ENCODE assay signal across 34 cellular contexts in genomic region chr6:150435360-150435759, GRCh38.
"Had no signal": no experiment of that assay in that cellular context is flagged by ENCODE, and none has a peak within 500 bp of the region (broad histone marks: within the 10 kb centered on the region; RNA-seq: fewer than 3 reads in every experiment).

No MANE protein-coding gene starts in this region.

- H3K27ac ChIP-seq: adrenal gland, ascending aorta, body of pancreas, brain microvascular endothelial cell, breast epithelium, cardiac muscle cell had no signal

- H3K9me3 ChIP-seq: adrenal gland, ascending aorta, body of pancreas had no signal

- FAIRE-seq: astrocyte, bronchial epithelial cell had no signal

- H3K27me3 ChIP-seq: adrenal gland, ascending aorta, body of pancreas, brain microvascular endothelial cell, breast epithelium, cardiac muscle cell had no signal

- H3K36me3 ChIP-seq: adrenal gland, ascending aorta, brain microvascular endothelial cell, breast epithelium, cardiac muscle cell had no signal

- H3K4me1 ChIP-seq: adrenal gland, ascending aorta, body of pancreas, breast epithelium had no signal

- ATAC-seq: activated naive CD4-positive, alpha-beta T cell treated with anti-CD3 and anti-CD28 coated beads, Interleukin-2, amount 50 U/mL, for 72 hours; activated naive CD8-positive, alpha-beta T cell treated with anti-CD3 and anti-CD28 coated beads, Interleukin-2, amount 50 U/mL, for 24 hours; activated T-cell treated with anti-CD3 and anti-CD28 coated beads, Interleukin-2, amount 50 U/mL, for 4 hours; activated T-cell treated with anti-CD3 and anti-CD28 coated beads, Interleukin-2, amount 50 U/mL, for 72 hours; activated T-helper 17 cell treated with anti-CD3 and anti-CD28 coated beads, Interleukin-2, amount 50 U/mL, for 72 hours; body of pancreas had no signal

- H3K4me3 ChIP-seq: adrenal gland, ascending aorta, body of pancreas, breast epithelium, cardiac muscle cell had no signal

- DNase-seq: activated effector memory CD4-positive, alpha-beta T cell treated with anti-CD3 and anti-CD28 coated beads, Interleukin-2, amount 50 U/mL, for 16 hours; activated effector memory CD4-positive, alpha-beta T cell treated with Interleukin-2 at 50 U/mL for 16 hours; activated gamma-delta T cell; activated gamma-delta T cell treated with Interleukin-2 at 50 U/mL for 16 hours; activated naive CD4-positive, alpha-beta T cell; activated naive CD4-positive, alpha-beta T cell treated with anti-CD3 and anti-CD28 coated beads for 36 hours; activated naive CD4-positive, alpha-beta T cell treated with anti-CD3 and anti-CD28 coated beads, Interleukin-2, amount 10 ng/mL, durations not matched to agents 7 days and 5 days; activated naive CD4-positive, alpha-beta T cell treated with anti-CD3 and anti-CD28 coated beads, Interleukin-2, amount 50 U/mL, for 16 hours; activated naive CD4-positive, alpha-beta T cell treated with Interleukin-2 at 50 U/mL for 16 hours; activated naive CD8-positive, alpha-beta T cell treated with anti-CD3 and anti-CD28 coated beads for 36 hours; activated naive CD8-positive, alpha-beta T cell treated with anti-CD3 and anti-CD28 coated beads, Interleukin-2, amount 10 ng/mL, durations not matched to agents 7 days and 5 days; activated naive CD8-positive, alpha-beta T cell treated with anti-CD3 and anti-CD28 coated beads, Interleukin-2, amount 50 U/mL, for 24 hours; activated T-cell treated with anti-CD3 and anti-CD28 coated beads, Interleukin-2, amount 50 U/mL, for 1 hour; activated T-cell treated with anti-CD3 and anti-CD28 coated beads, Interleukin-2, amount 50 U/mL, for 24 hours; activated T-cell treated with anti-CD3 and anti-CD28 coated beads, Interleukin-2, amount 50 U/mL, for 4 hours; activated T-cell treated with anti-CD3 and anti-CD28 coated beads, Interleukin-2, amount 50 U/mL, for 48 hours; activated T-cell treated with anti-CD3 and anti-CD28 coated beads, Interleukin-2, amount 50 U/mL, for 72 hours; adrenal gland; amniotic stem cell; amygdala; anterior cingulate cortex; aorta; body of pancreas; caudate nucleus; central memory CD4-positive, alpha-beta T cell; cerebellar nuclear complex had no signal
